8 cellular contexts compared by ENCODE assay signal in genomic region chr6:136647363-136647763, GRCh38.
DNase-seq lines count a peak whose midpoint lies in the region; ATAC-seq and TF ChIP-seq lines count a peak whose summit lies in the region.

No MANE protein-coding gene starts in this region.

- TF ChIP-seq CTCF in AG04450 (IDR thresholded peaks at IDR 0.05; ENCODE audit: low read depth, low read length) (no peak), right lobe of liver (IDR thresholded peaks at IDR 0.05) (no peak), upper lobe of right lung (IDR thresholded peaks at IDR 0.05) (no peak)

- H3K9me3 ChIP-seq in AG04450 (ENCODE audit: control insufficient read depth, insufficient read depth, low read length) = no peaks in the 10 kb centered on the region
- H3K9me3 ChIP-seq in right lobe of liver = no peaks in the 10 kb centered on the region
- no peaks in the 10 kb centered on the region for H3K9me3 ChIP-seq in upper lobe of right lung

- H3K4me1 Mint-ChIP-seq in activated naive CD4-positive, alpha-beta T cell treated with anti-CD3 and anti-CD28 coated beads, Interleukin-2, amount 10 ng/mL, durations not matched to agents 7 days and 5 days = peaks cover 7% of the 10 kb centered on the region

- no peak overlapping the region for H3K4me3 Mint-ChIP-seq in activated naive CD4-positive, alpha-beta T cell treated with anti-CD3 and anti-CD28 coated beads, Interleukin-2, amount 10 ng/mL, durations not matched to agents 7 days and 5 days

- H3K27me3 Mint-ChIP-seq in activated naive CD4-positive, alpha-beta T cell treated with anti-CD3 and anti-CD28 coated beads, Interleukin-2, amount 10 ng/mL, durations not matched to agents 7 days and 5 days = no peaks in the 10 kb centered on the region

- TF ChIP-seq POLR2A in right lobe of liver (IDR thresholded peaks at IDR 0.05) = no peak

- no peaks in the 10 kb centered on the region for H3K27me3 ChIP-seq in AG04450 (ENCODE audit: control insufficient read depth, insufficient read depth, low read length)
- H3K27me3 ChIP-seq in right lobe of liver = no peaks in the 10 kb centered on the region
- H3K27me3 ChIP-seq in upper lobe of right lung = no peaks in the 10 kb centered on the region

- H3K27ac Mint-ChIP-seq in activated naive CD4-positive, alpha-beta T cell treated with anti-CD3 and anti-CD28 coated beads, Interleukin-2, amount 10 ng/mL, durations not matched to agents 7 days and 5 days = no peak overlapping the region

- POLR2A ChIA-PET in AG04450 (lab: Yijun Ruan, JAX) = interaction anchor here (0.5 to 1.2 kb wide), 3 partner anchors 142 to 176 kb away, joined by 3 to 7 read pairs (median 3); partner anchors contain the start of gene MAP3K5

- CTCF ChIA-PET in AG04450 (lab: Charles Lee) = interaction anchor here (6.6 kb wide), 1 partner anchor 142 kb away, joined by 221 read pairs; the partner anchor contains the start of gene MAP3K5
- CTCF ChIA-PET in activated naive CD4-positive, alpha-beta T cell treated with anti-CD3 and anti-CD28 coated beads, Interleukin-2, amount 10 ng/mL, durations not matched to agents 7 days and 5 days (lab: Charles Lee) = interaction anchor here (1.0 to 10.8 kb wide), 4 partner anchors 54 to 147 kb away, joined by 3 to 426 read pairs (median 6); partner anchors contain the start of gene MAP3K5

- intact Hi-C loops in right lobe of liver (cut with DNase I) (loop anchor here (10.0 kb wide), 1 partner anchor 147 kb away; the partner anchor contains the start of gene MAP3K5 (in 2 of the 2)), upper lobe of right lung (cut with DNase I) (no loop called here), left colon (cut with DNase I, micrococcal nuclease) (loop anchor here in 1 of 2 donors (10.0 kb wide), 1 partner anchor 147 kb away; the partner anchor contains the start of gene MAP3K5)

- H3K36me3 ChIP-seq in right lobe of liver (no peaks in the 10 kb centered on the region), upper lobe of right lung (peaks cover 14% of the 10 kb centered on the region)

- peak overlapping the region; percentile 79 for H3K27ac ChIP-seq in AG04450 (ENCODE audit: low read depth, low read length)
- no peak overlapping the region for H3K27ac ChIP-seq in right lobe of liver
- peak overlapping the region; percentile 52 for H3K27ac ChIP-seq in upper lobe of right lung

- H3K4me1 ChIP-seq in right lobe of liver (peaks cover 0 to 14% (median 2%) of the 10 kb centered on the region in 4 donors), upper lobe of right lung (peaks cover 27% of the 10 kb centered on the region)

- ATAC-seq in HG03521 (IDR thresholded peaks at IDR 0.05; ENCODE audit: unreplicated experiment) = peak; percentile 62
- peak; percentile 46 to 61 (median 59) for ATAC-seq in right lobe of liver
- peak; percentile 46 for ATAC-seq in upper lobe of right lung
- no peak for ATAC-seq in left colon

- DNase-seq in AG04450 (ENCODE audit: low read depth, low spot score) (peak; percentile 86), GM19240 (ENCODE audit: insufficient read length, low spot score) (peak; percentile 7), right lobe of liver (no peak), upper lobe of right lung (no peak), NCI-H510A treated with DMSO at 0.1 percent for 48 hours (lab: John Stamatoyannopoulos, UW) (no peak), left colon (no peak)
- peak; percentile 60 for DNase-seq in activated naive CD4-positive, alpha-beta T cell treated with anti-CD3 and anti-CD28 coated beads, Interleukin-2, amount 10 ng/mL, durations not matched to agents 7 days and 5 days

- H3K4me3 ChIP-seq in AG04450 (ENCODE audit: low read depth, low read length) = peak overlapping the region; percentile 47
- H3K4me3 ChIP-seq in right lobe of liver = no peak overlapping the region
- H3K4me3 ChIP-seq in upper lobe of right lung = no peak overlapping the region

- 51% methylated on average over 8 of the region's 8 CpGs for WGBS in right lobe of liver (ENCODE audit: insufficient coverage, low coverage, low lambda C conversion rate, missing lambda C conversion rate)

- H3K36me3 Mint-ChIP-seq in activated naive CD4-positive, alpha-beta T cell treated with anti-CD3 and anti-CD28 coated beads, Interleukin-2, amount 10 ng/mL, durations not matched to agents 7 days and 5 days = peaks cover 2% of the 10 kb centered on the region

- no peaks in the 10 kb centered on the region for H3K9me3 Mint-ChIP-seq in activated naive CD4-positive, alpha-beta T cell treated with anti-CD3 and anti-CD28 coated beads, Interleukin-2, amount 10 ng/mL, durations not matched to agents 7 days and 5 days

Comparison
In these comparisons a context has a peak if more than half of its experiments do, and no peak if none do; other contexts are left out.
1. DNase-seq: peak in AG04450 (single experiment), GM19240 (single experiment) and activated naive CD4-positive, alpha-beta T cell treated with anti-CD3 and anti-CD28 coated beads, Interleukin-2, amount 10 ng/mL, durations not matched to agents 7 days and 5 days (single experiment); none in right lobe of liver (0 of 3), upper lobe of right lung (single experiment), NCI-H510A treated with DMSO at 0.1 percent for 48 hours (single experiment) and left colon (0 of 2).
2. H3K27ac ChIP-seq: peak in AG04450 (single experiment) and upper lobe of right lung (single experiment); none in right lobe of liver (0 of 3).